ENCODE assay signal across 15 cellular contexts in the genomic region with DNA sequence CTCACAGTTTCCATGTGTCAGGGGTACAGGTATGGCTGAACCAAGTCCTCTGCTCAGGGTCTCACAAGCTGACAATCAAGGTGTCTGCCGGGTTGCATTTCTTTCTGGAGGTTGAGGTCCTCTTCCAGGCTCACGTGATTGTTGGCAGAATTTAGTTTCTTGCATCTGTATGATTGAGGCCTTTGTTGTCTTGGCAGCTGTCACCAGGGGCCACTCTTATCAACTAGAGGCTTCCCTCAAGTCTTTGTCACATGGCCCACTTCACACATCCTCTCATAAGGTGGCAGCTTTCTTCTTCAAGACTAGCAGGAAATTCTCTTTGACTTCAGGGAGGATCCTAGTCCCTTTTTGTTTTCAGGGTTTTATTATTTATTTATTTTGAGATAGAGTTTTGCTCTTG. TPM values are rescaled to one million over a fixed set of nuclear protein-coding genes. Genes with fewer than 3 reads are reported as not detected.
DNase-seq lines count a peak whose midpoint lies in the region; ATAC-seq and TF ChIP-seq lines count a peak whose summit lies in the region.
"Had no signal": no experiment of that assay in that cellular context is flagged by ENCODE, and none has a peak within 500 bp of the region (broad histone marks: within the 10 kb centered on the region; RNA-seq: fewer than 3 reads in every experiment).

No MANE protein-coding gene starts in this region.

- no peaks in the 10 kb centered on the region for H3K36me3 Mint-ChIP-seq in activated naive CD8-positive, alpha-beta T cell
- no peaks in the 10 kb centered on the region for H3K36me3 Mint-ChIP-seq in activated naive CD8-positive, alpha-beta T cell treated with anti-CD3 and anti-CD28 coated beads, Interleukin-2, amount 50 U/mL, for 24 hours (ENCODE audit: low read depth)
- no peaks in the 10 kb centered on the region for H3K36me3 Mint-ChIP-seq in activated CD8-positive, alpha-beta T cell treated with anti-CD3 and anti-CD28 coated beads, Interleukin-2, amount 10 ng/mL, durations not matched to agents 7 days and 5 days (ENCODE audit: low read depth)
- no peaks in the 10 kb centered on the region for H3K36me3 Mint-ChIP-seq in natural killer cell treated with Interleukin-12 subunit alpha and Interleukin-12 subunit beta and Interleukin-15 and Interleukin-18, amount 100 ng/mL, for 72 hours

- H3K4me1 ChIP-seq in OCI-LY7 (ENCODE audit: insufficient read depth, low read length, poor library complexity, severe bottlenecking) = peaks cover 57% of the 10 kb centered on the region

- no peaks in the 10 kb centered on the region for H4K20me1 ChIP-seq in OCI-LY7 (ENCODE audit: insufficient read depth, low read length)

- no peak for DNase-seq in activated naive CD8-positive, alpha-beta T cell treated with anti-CD3 and anti-CD28 coated beads, Interleukin-2, amount 50 U/mL, for 24 hours
- DNase-seq in OCI-LY7 (ENCODE audit: low spot score) (peak; percentile 68), coronary artery (ENCODE audit: low spot score) (no peak)
- DNase-seq in activated CD8-positive, alpha-beta T cell treated with anti-CD3 and anti-CD28 coated beads, Interleukin-2, amount 10 ng/mL, durations not matched to agents 7 days and 5 days = peak; percentile 65
- DNase-seq in natural killer cell treated with Interleukin-12 subunit alpha and Interleukin-12 subunit beta and Interleukin-15 and Interleukin-18, amount 100 ng/mL, for 72 hours (ENCODE audit: low spot score) = no peak
- DNase-seq: endodermal cell, NCI-H146, NCI-H526, Right ventricle myocardium superior had no signal

- H3K9me3 ChIP-seq in OCI-LY7 (ENCODE audit: low read length) = no peaks in the 10 kb centered on the region

- POLR2A ChIA-PET in OCI-LY7 (lab: Charles Lee) = interaction anchor here (0.6 to 1.2 kb wide), 2 partner anchors 10 to 12 kb away, joined by 3 read pairs; no protein-coding TSS in a partner anchor
- POLR2A ChIA-PET in activated CD8-positive, alpha-beta T cell treated with anti-CD3 and anti-CD28 coated beads, Interleukin-2, amount 10 ng/mL, durations not matched to agents 7 days and 5 days (lab: Charles Lee) = interaction anchor here (0.8 kb wide), 1 partner anchor 27 kb away, joined by 3 read pairs; no protein-coding TSS in a partner anchor

- H3K4me3 Mint-ChIP-seq in activated naive CD8-positive, alpha-beta T cell = no peak overlapping the region
- no peak overlapping the region for H3K4me3 Mint-ChIP-seq in activated naive CD8-positive, alpha-beta T cell treated with anti-CD3 and anti-CD28 coated beads, Interleukin-2, amount 50 U/mL, for 24 hours
- H3K4me3 Mint-ChIP-seq in activated CD8-positive, alpha-beta T cell treated with anti-CD3 and anti-CD28 coated beads, Interleukin-2, amount 10 ng/mL, durations not matched to agents 7 days and 5 days = no peak overlapping the region
- peak overlapping the region; percentile 10 for H3K4me3 Mint-ChIP-seq in natural killer cell treated with Interleukin-12 subunit alpha and Interleukin-12 subunit beta and Interleukin-15 and Interleukin-18, amount 100 ng/mL, for 72 hours
- H3K4me3 Mint-ChIP-seq: endodermal cell, neural crest cell had no signal

- H3K4me3 ChIP-seq in OCI-LY7 (ENCODE audit: low read depth, low read length, poor library complexity, severe bottlenecking) (no peak overlapping the region), coronary artery (no peak overlapping the region)
- H3K4me3 ChIP-seq: skin epidermis had no signal

- CTCF ChIA-PET in OCI-LY7 (lab: Charles Lee; ENCODE audit: unreplicated experiment) = no interaction called here
- CTCF ChIA-PET in activated CD8-positive, alpha-beta T cell treated with anti-CD3 and anti-CD28 coated beads, Interleukin-2, amount 10 ng/mL, durations not matched to agents 7 days and 5 days (lab: Charles Lee) = interaction anchor here (0.8 to 4.1 kb wide), 9 partner anchors 12 to 421 kb away, joined by 3 to 18 read pairs (median 4); no protein-coding TSS in a partner anchor

- no peaks in the 10 kb centered on the region for H3K79me2 ChIP-seq in OCI-LY7 (ENCODE audit: insufficient read depth, low read depth, low read length)

- ATAC-seq in activated naive CD8-positive, alpha-beta T cell treated with anti-CD3 and anti-CD28 coated beads, Interleukin-2, amount 50 U/mL, for 24 hours = no peak
- ATAC-seq in activated CD8-positive, alpha-beta T cell treated with anti-CD3 and anti-CD28 coated beads, Interleukin-2, amount 10 ng/mL, durations not matched to agents 7 days and 5 days = peak; percentile 76
- peak in 1 of 2 donors; percentile 51 for ATAC-seq in natural killer cell treated with Interleukin-12 subunit alpha and Interleukin-12 subunit beta and Interleukin-15 and Interleukin-18, amount 100 ng/mL, for 72 hours
- no peak for ATAC-seq in activated CD4-positive, CD25-positive, alpha-beta regulatory T cell treated with anti-CD3 and anti-CD28 coated beads, Interleukin-2, amount 50 U/mL, for 24 hours
- ATAC-seq in GM18909 (IDR thresholded peaks at IDR 0.05; ENCODE audit: poor library complexity, unreplicated experiment) = no peak
- ATAC-seq: left lobe of liver had no signal

- H3K4me2 ChIP-seq in OCI-LY7 (ENCODE audit: low read length) = no peak overlapping the region

- H3K4me1 Mint-ChIP-seq in activated naive CD8-positive, alpha-beta T cell (ENCODE audit: low read depth) = peaks cover 49% of the 10 kb centered on the region
- peaks cover 48% of the 10 kb centered on the region for H3K4me1 Mint-ChIP-seq in activated naive CD8-positive, alpha-beta T cell treated with anti-CD3 and anti-CD28 coated beads, Interleukin-2, amount 50 U/mL, for 24 hours
- H3K4me1 Mint-ChIP-seq in activated CD8-positive, alpha-beta T cell treated with anti-CD3 and anti-CD28 coated beads, Interleukin-2, amount 10 ng/mL, durations not matched to agents 7 days and 5 days (ENCODE audit: low read depth) = peaks cover 49% of the 10 kb centered on the region
- peaks cover 48 to 56% of the 10 kb centered on the region in 2 donors for H3K4me1 Mint-ChIP-seq in natural killer cell treated with Interleukin-12 subunit alpha and Interleukin-12 subunit beta and Interleukin-15 and Interleukin-18, amount 100 ng/mL, for 72 hours (ENCODE audit: low read depth in 2 of 2)

- no TSS peak for BruUV-seq in OCI-LY7 (replicated peaks; lab: Mats Ljungman, UMichigan)

- no peaks in the 10 kb centered on the region for H3K36me3 ChIP-seq in OCI-LY7 (ENCODE audit: insufficient read depth, low read length)

- H3K27me3 Mint-ChIP-seq in activated naive CD8-positive, alpha-beta T cell = no peaks in the 10 kb centered on the region
- no peaks in the 10 kb centered on the region for H3K27me3 Mint-ChIP-seq in activated naive CD8-positive, alpha-beta T cell treated with anti-CD3 and anti-CD28 coated beads, Interleukin-2, amount 50 U/mL, for 24 hours
- peaks cover 10% of the 10 kb centered on the region for H3K27me3 Mint-ChIP-seq in activated CD8-positive, alpha-beta T cell treated with anti-CD3 and anti-CD28 coated beads, Interleukin-2, amount 10 ng/mL, durations not matched to agents 7 days and 5 days (ENCODE audit: low read depth)
- peaks cover 0 to 6% of the 10 kb centered on the region in 2 donors for H3K27me3 Mint-ChIP-seq in natural killer cell treated with Interleukin-12 subunit alpha and Interleukin-12 subunit beta and Interleukin-15 and Interleukin-18, amount 100 ng/mL, for 72 hours

- intact Hi-C loops in OCI-LY7 (cut with micrococcal nuclease; ENCODE audit: unreplicated experiment) = loop anchor here (5.0 kb wide), 1 partner anchor 100 kb away; no protein-coding TSS in a partner anchor

- peak overlapping the region; percentile 37 for H3K27ac Mint-ChIP-seq in activated naive CD8-positive, alpha-beta T cell
- H3K27ac Mint-ChIP-seq in activated naive CD8-positive, alpha-beta T cell treated with anti-CD3 and anti-CD28 coated beads, Interleukin-2, amount 50 U/mL, for 24 hours = no peak overlapping the region
- H3K27ac Mint-ChIP-seq in activated CD8-positive, alpha-beta T cell treated with anti-CD3 and anti-CD28 coated beads, Interleukin-2, amount 10 ng/mL, durations not matched to agents 7 days and 5 days = peak overlapping the region; percentile 59
- peak overlapping the region; percentile 4 to 67 for H3K27ac Mint-ChIP-seq in natural killer cell treated with Interleukin-12 subunit alpha and Interleukin-12 subunit beta and Interleukin-15 and Interleukin-18, amount 100 ng/mL, for 72 hours
- H3K27ac Mint-ChIP-seq: endodermal cell had no signal

- no peaks in the 10 kb centered on the region for H3K9me2 ChIP-seq in OCI-LY7 (ENCODE audit: insufficient read depth, low read length)

- H3K9me3 Mint-ChIP-seq in activated naive CD8-positive, alpha-beta T cell (ENCODE audit: low read depth) = no peaks in the 10 kb centered on the region
- H3K9me3 Mint-ChIP-seq in activated naive CD8-positive, alpha-beta T cell treated with anti-CD3 and anti-CD28 coated beads, Interleukin-2, amount 50 U/mL, for 24 hours = no peaks in the 10 kb centered on the region
- no peaks in the 10 kb centered on the region for H3K9me3 Mint-ChIP-seq in activated CD8-positive, alpha-beta T cell treated with anti-CD3 and anti-CD28 coated beads, Interleukin-2, amount 10 ng/mL, durations not matched to agents 7 days and 5 days (ENCODE audit: insufficient read depth)
- no peaks in the 10 kb centered on the region for H3K9me3 Mint-ChIP-seq in natural killer cell treated with Interleukin-12 subunit alpha and Interleukin-12 subunit beta and Interleukin-15 and Interleukin-18, amount 100 ng/mL, for 72 hours
- H3K9me3 Mint-ChIP-seq: endodermal cell, neural crest cell had no signal

- TF ChIP-seq CTCF in OCI-LY7 (conservative IDR thresholded peaks at IDR 0.05; ENCODE audit: low read length) (0 out of 2 replicates have a peak, but pooled peaks have one; percentile 39), coronary artery (IDR thresholded peaks at IDR 0.05) (no peak)

- H3K27ac ChIP-seq in OCI-LY7 (ENCODE audit: low read depth, low read length, poor library complexity, severe bottlenecking) (no peak overlapping the region), coronary artery (no peak overlapping the region)

- peak overlapping the region; percentile 35 for H2AFZ ChIP-seq in OCI-LY7 (ENCODE audit: low read length)

RNA-seq across cellular contexts. Expression of a gene that starts 46.0 kb away (rescaled TPM):
- total RNA-seq in OCI-LY7 (2014; rRNA removed; shearing (Covaris generic)) = 12.4 and 16.9 TPM in 2 replicates
- total RNA-seq in OCI-LY7 (2022) = 3.3 and 4.6 TPM in 2 replicates
- total RNA-seq in activated CD8-positive, alpha-beta T cell treated with anti-CD3 and anti-CD28 coated beads, Interleukin-2, amount 10 ng/mL, durations not matched to agents 7 days and 5 days = 100 to 1,000 TPM; 201 to 219 TPM
- 10 to 100 TPM; 25.3 to 35.2 TPM for total RNA-seq in natural killer cell treated with Interleukin-12 subunit alpha and Interleukin-12 subunit beta and Interleukin-15 and Interleukin-18, amount 100 ng/mL, for 72 hours

RNA-seq across cellular contexts. Expression of a gene that starts 56.2 kb away (rescaled TPM):
- 63.1 and 129 TPM in 2 replicates for total RNA-seq in OCI-LY7 (2014; rRNA removed; shearing (Covaris generic))
- total RNA-seq in OCI-LY7 (2022) = 221 and 232 TPM in 2 replicates
- total RNA-seq in activated CD8-positive, alpha-beta T cell treated with anti-CD3 and anti-CD28 coated beads, Interleukin-2, amount 10 ng/mL, durations not matched to agents 7 days and 5 days = 100 to 1,000 TPM; 177 to 188 TPM
- total RNA-seq in natural killer cell treated with Interleukin-12 subunit alpha and Interleukin-12 subunit beta and Interleukin-15 and Interleukin-18, amount 100 ng/mL, for 72 hours = 100 to 1,000 TPM; 200 to 265 TPM

Comparison
In these comparisons a context has a peak if more than half of its experiments do, and no peak if none do; other contexts are left out.
1. DNase-seq: peak in OCI-LY7 (single experiment) and activated CD8-positive, alpha-beta T cell treated with anti-CD3 and anti-CD28 coated beads, Interleukin-2, amount 10 ng/mL, durations not matched to agents 7 days and 5 days (single experiment); none in activated naive CD8-positive, alpha-beta T cell treated with anti-CD3 and anti-CD28 coated beads, Interleukin-2, amount 50 U/mL, for 24 hours (single experiment), natural killer cell treated with Interleukin-12 subunit alpha and Interleukin-12 subunit beta and Interleukin-15 and Interleukin-18, amount 100 ng/mL, for 72 hours (single experiment) and coronary artery (single experiment).
2. RNA of a gene that starts 46.0 kb away (total RNA-seq): 201 to 219 TPM in activated CD8-positive, alpha-beta T cell treated with anti-CD3 and anti-CD28 coated beads, Interleukin-2, amount 10 ng/mL, durations not matched to agents 7 days and 5 days; 25.3 to 35.2 TPM in natural killer cell treated with Interleukin-12 subunit alpha and Interleukin-12 subunit beta and Interleukin-15 and Interleukin-18, amount 100 ng/mL, for 72 hours and 3.3 to 16.9 TPM in OCI-LY7; every median in the first group is over 4 times any median in the second.